In genomic region chr12:85843606-85844325, GRCh38 we compare ENCODE assay signal across 26 cellular contexts. TPM values are rescaled to one million over a fixed set of nuclear protein-coding genes. Genes with fewer than 3 reads are reported as not detected.
A peak's percentile ranks its signal among the peaks of the same experiment; 100 is the strongest.
DNase-seq lines count a peak whose midpoint lies in the region; ATAC-seq and TF ChIP-seq lines count a peak whose summit lies in the region.
"Had no signal": no experiment of that assay in that cellular context is flagged by ENCODE, and none has a peak within 500 bp of the region (broad histone marks: within the 10 kb centered on the region; RNA-seq: fewer than 3 reads in every experiment).

No MANE protein-coding gene starts in this region.

- H3K4me1 ChIP-seq in endodermal cell (ENCODE audit: control insufficient read depth, insufficient read depth, low read length) (no peaks in the 10 kb centered on the region), gastroesophageal sphincter (no peaks in the 10 kb centered on the region)
- H3K4me1 ChIP-seq: A549 had no signal

- H3K4me3 Mint-ChIP-seq in stimulated activated naive CD8-positive, alpha-beta T cell treated with anti-CD3 and anti-CD28 coated beads, Interleukin-15, amount 100 ng/mL, for 72 hours: no peak overlapping the region
- no peak overlapping the region for H3K4me3 Mint-ChIP-seq in endodermal cell
- H3K4me3 Mint-ChIP-seq in T-helper 17 cell: no peak overlapping the region
- H3K4me3 Mint-ChIP-seq: CD4-positive, alpha-beta memory T cell; GM23338; H9 had no signal

- no peak overlapping the region for H3K27ac ChIP-seq in endodermal cell (ENCODE audit: low read depth, low read length)
- H3K27ac ChIP-seq in gastroesophageal sphincter: no peak overlapping the region
- H3K27ac ChIP-seq: A549 had no signal

- TF ChIP-seq EP300 in gastroesophageal sphincter (IDR thresholded peaks at IDR 0.05): no peak

- H3K9me3 Mint-ChIP-seq in stimulated activated naive CD8-positive, alpha-beta T cell treated with anti-CD3 and anti-CD28 coated beads, Interleukin-15, amount 100 ng/mL, for 72 hours: no peaks in the 10 kb centered on the region
- H3K9me3 Mint-ChIP-seq in endodermal cell: no peaks in the 10 kb centered on the region
- H3K9me3 Mint-ChIP-seq: GM23338, H9 had no signal

- intact Hi-C loops in sciatic nerve (cut with DNase I): no loop called here

- peak; percentile 28 for ATAC-seq in stimulated activated naive CD8-positive, alpha-beta T cell treated with anti-CD3 and anti-CD28 coated beads, Interleukin-15, amount 100 ng/mL, for 72 hours
- no peak for ATAC-seq in stimulated activated naive CD8-positive, alpha-beta T cell treated with anti-CD3 and anti-CD28 coated beads, Interleukin-15, Interleukin-2, amounts not matched to agents 100 U/mL and 50 U/mL, for 24 hours
- ATAC-seq in sciatic nerve: peak; percentile 41
- no peak for ATAC-seq in gastroesophageal sphincter
- no peak for ATAC-seq in T-helper 17 cell
- ATAC-seq: A549, GM23338 had no signal

- no peaks in the 10 kb centered on the region for H3K4me1 Mint-ChIP-seq in stimulated activated naive CD8-positive, alpha-beta T cell treated with anti-CD3 and anti-CD28 coated beads, Interleukin-15, amount 100 ng/mL, for 72 hours
- H3K4me1 Mint-ChIP-seq in endodermal cell (peaks cover 8% of the 10 kb centered on the region), T-helper 17 cell (no peaks in the 10 kb centered on the region)
- H3K4me1 Mint-ChIP-seq: CD4-positive, alpha-beta memory T cell had no signal

- no peaks in the 10 kb centered on the region for H3K27me3 Mint-ChIP-seq in stimulated activated naive CD8-positive, alpha-beta T cell treated with anti-CD3 and anti-CD28 coated beads, Interleukin-15, amount 100 ng/mL, for 72 hours
- H3K27me3 Mint-ChIP-seq in endodermal cell (ENCODE audit: insufficient read depth) (no peaks in the 10 kb centered on the region), T-helper 17 cell (no peaks in the 10 kb centered on the region)
- H3K27me3 Mint-ChIP-seq: CD4-positive, alpha-beta memory T cell had no signal

- no peak overlapping the region for H3K27ac Mint-ChIP-seq in stimulated activated naive CD8-positive, alpha-beta T cell treated with anti-CD3 and anti-CD28 coated beads, Interleukin-15, amount 100 ng/mL, for 72 hours
- H3K27ac Mint-ChIP-seq in endodermal cell (no peak overlapping the region), T-helper 17 cell (no peak overlapping the region)
- H3K27ac Mint-ChIP-seq: CD4-positive, alpha-beta memory T cell; GM23338 had no signal

- 91 to 96% methylated on average over 7 to 17 of the region's 17 CpGs for WGBS in endodermal cell (ENCODE audit: insufficient coverage in 1 of 2, insufficient read length in 1 of 2), 2 experiments
- WGBS in gastroesophageal sphincter (ENCODE audit: low coverage in 1 of 2), 2 donors: 100% methylated on average over 1 of the region's 17 CpGs; no CpG with 5 or more reads in 1 of the 2 donors

- H3K36me3 ChIP-seq in endodermal cell (ENCODE audit: control insufficient read depth, insufficient read depth, low read length) (no peaks in the 10 kb centered on the region), gastroesophageal sphincter (no peaks in the 10 kb centered on the region)

- DNase-seq in stimulated activated naive CD8-positive, alpha-beta T cell treated with anti-CD3 and anti-CD28 coated beads, Interleukin-15, amount 100 ng/mL, for 72 hours: no peak
- no peak for DNase-seq in stimulated activated naive CD8-positive, alpha-beta T cell treated with anti-CD3 and anti-CD28 coated beads, Interleukin-15, Interleukin-2, amounts not matched to agents 100 U/mL and 50 U/mL, for 24 hours
- peak; percentile 48 for DNase-seq in endodermal cell
- no peak for DNase-seq in sciatic nerve (ENCODE audit: low spot score)
- DNase-seq in glomerular visceral epithelial cell (ENCODE audit: extremely low spot score): no peak
- DNase-seq in T-helper 17 cell: no peak
- DNase-seq: C1 segment of cervical spinal cord; CD4-positive, alpha-beta memory T cell; COR-L47; DMS53; H9; KBM-7; MV-4-11; NCI-H1105; NCI-H1436 treated with DMSO at 0.1 percent for 48 hours; NCI-H2029; NCI-H526 treated with DMSO at 0.1 percent for 48 hours; RPMI8226; SHP77 had no signal

- H3K9ac ChIP-seq in endodermal cell (ENCODE audit: extremely low read depth, low read length, poor library complexity, severe bottlenecking): no peak overlapping the region

- H3K36me3 Mint-ChIP-seq in endodermal cell (ENCODE audit: low read depth) (no peaks in the 10 kb centered on the region), T-helper 17 cell (ENCODE audit: low read depth) (no peaks in the 10 kb centered on the region)
- H3K36me3 Mint-ChIP-seq: CD4-positive, alpha-beta memory T cell had no signal

- no peak for TF ChIP-seq POLR2A in gastroesophageal sphincter (IDR thresholded peaks at IDR 0.05)

- no peak overlapping the region for H3K4me3 ChIP-seq in endodermal cell (ENCODE audit: low read length)
- no peak overlapping the region for H3K4me3 ChIP-seq in gastroesophageal sphincter
- H3K4me3 ChIP-seq: A549, GM23338 had no signal

- TF ChIP-seq CTCF in endodermal cell (conservative IDR thresholded peaks at IDR 0.05) (no peak), gastroesophageal sphincter (IDR thresholded peaks at IDR 0.05) (no peak)

- no peaks in the 10 kb centered on the region for H3K9me3 ChIP-seq in endodermal cell (ENCODE audit: control insufficient read depth, low read length)
- H3K9me3 ChIP-seq in gastroesophageal sphincter: no peaks in the 10 kb centered on the region
- H3K9me3 ChIP-seq in T-helper 17 cell (ENCODE audit: control insufficient read depth, low read length, poor library complexity, severe bottlenecking): no peaks in the 10 kb centered on the region
- H3K9me3 ChIP-seq: A549 had no signal

- no peaks in the 10 kb centered on the region for H3K27me3 ChIP-seq in endodermal cell (ENCODE audit: control insufficient read depth, insufficient read depth, low read length, poor library complexity, severe bottlenecking)
- peaks cover 3% of the 10 kb centered on the region for H3K27me3 ChIP-seq in gastroesophageal sphincter

RNA-seq across cellular contexts. Expression of gene RASSF9, which starts 7.6 kb away (rescaled TPM):
- total RNA-seq in endodermal cell: 1 to 10 TPM in 1 of 2 donors, under 1 TPM in 1; 0.99 to 1.0 TPM
- polyA plus RNA-seq in endodermal cell (2013, experiment 1 of 2): 0.53 TPM
- polyA plus RNA-seq in endodermal cell (2013, experiment 2 of 2): 0.54 TPM
- 8.5 TPM for total RNA-seq in sciatic nerve
- 1 to 10 TPM; 1.6 to 6.1 (median 2.5) TPM for total RNA-seq in gastroesophageal sphincter
- not detected for total RNA-seq in T-helper 17 cell
- total RNA-seq: CD4-positive, alpha-beta memory T cell; G401; LHCN-M2 had no signal
- polyA plus RNA-seq: CD4-positive, alpha-beta memory T cell had no signal

RNA-seq across cellular contexts. Expression of gene NTS, which starts 30.3 kb away (rescaled TPM):
- total RNA-seq in endodermal cell: 1 to 10 TPM; 2.6 to 3.4 TPM
- polyA plus RNA-seq in endodermal cell (2013, experiment 1 of 2): 31.4 TPM
- 22.9 TPM for polyA plus RNA-seq in endodermal cell (2013, experiment 2 of 2)
- not detected for total RNA-seq in sciatic nerve
- under 1 TPM in 3 of 4 donors, not detected in 1; 0.40 to 0.66 (median 0.47) TPM for total RNA-seq in gastroesophageal sphincter
- total RNA-seq in T-helper 17 cell: not detected
- total RNA-seq: CD4-positive, alpha-beta memory T cell; Daoy; LHCN-M2; MCF 10A had no signal
- polyA plus RNA-seq: CD4-positive, alpha-beta memory T cell had no signal

Comparison
In these comparisons a context has a peak if more than half of its experiments do, and no peak if none do; other contexts are left out.
1. ATAC-seq: peak in stimulated activated naive CD8-positive, alpha-beta T cell treated with anti-CD3 and anti-CD28 coated beads, Interleukin-15, amount 100 ng/mL, for 72 hours (single experiment) and sciatic nerve (single experiment); none in stimulated activated naive CD8-positive, alpha-beta T cell treated with anti-CD3 and anti-CD28 coated beads, Interleukin-15, Interleukin-2, amounts not matched to agents 100 U/mL and 50 U/mL, for 24 hours (single experiment), gastroesophageal sphincter (single experiment) and T-helper 17 cell (single experiment).